ENCODE assay signal across 11 cellular contexts in the genomic region with DNA sequence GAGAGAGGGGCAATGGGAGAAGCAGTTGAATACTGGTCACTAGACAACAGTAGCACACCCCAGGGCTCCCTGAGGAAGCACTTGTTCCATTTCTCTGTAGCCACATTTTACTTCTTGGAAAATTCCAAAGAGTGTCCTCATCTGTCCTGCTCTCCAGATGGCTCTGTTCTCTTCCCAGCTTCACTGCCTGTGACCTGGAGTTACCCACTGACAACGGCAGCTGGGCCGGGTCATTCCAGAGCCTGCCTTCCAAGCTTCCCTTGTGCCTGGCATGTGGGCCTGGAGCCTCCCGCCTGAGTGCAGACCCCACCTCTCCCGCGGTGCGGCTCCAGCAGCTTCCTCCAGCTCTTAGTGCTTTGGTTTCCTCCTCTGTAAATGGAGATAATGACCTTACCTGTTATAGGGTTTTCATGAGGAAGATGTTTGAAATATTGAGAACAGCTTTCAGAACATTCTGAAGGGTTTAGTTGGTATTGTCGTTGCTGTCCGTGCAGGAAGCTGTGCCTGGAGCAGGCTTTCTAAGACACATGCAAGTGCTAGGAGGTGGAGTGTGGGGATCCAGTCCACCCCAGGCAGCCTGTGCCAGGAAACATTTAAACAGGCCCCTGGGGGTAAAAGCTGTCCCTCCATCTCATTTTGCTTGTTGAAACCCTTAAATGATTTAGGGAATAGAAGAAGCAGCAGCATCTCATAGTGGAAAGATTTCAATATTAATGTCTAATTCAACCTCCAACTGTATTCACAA. TPM values are rescaled to one million over a fixed set of nuclear protein-coding genes. Genes with fewer than 3 reads are reported as not detected.
A peak's percentile ranks its signal among the peaks of the same experiment; 100 is the strongest.
DNase-seq lines count a peak whose midpoint lies in the region; ATAC-seq and TF ChIP-seq lines count a peak whose summit lies in the region.
"Had no signal": no experiment of that assay in that cellular context is flagged by ENCODE, and none has a peak within 500 bp of the region (broad histone marks: within the 10 kb centered on the region; RNA-seq: fewer than 3 reads in every experiment).

No MANE protein-coding gene starts in this region.

- H3K9me3 Mint-ChIP-seq in activated naive CD8-positive, alpha-beta T cell treated with anti-CD3 and anti-CD28 coated beads, Interleukin-2, amount 50 U/mL, for 24 hours, result no peaks in the 10 kb centered on the region
- H3K9me3 Mint-ChIP-seq in type B pancreatic cell, result no peaks in the 10 kb centered on the region

- H3K36me3 Mint-ChIP-seq in activated naive CD8-positive, alpha-beta T cell treated with anti-CD3 and anti-CD28 coated beads, Interleukin-2, amount 50 U/mL, for 24 hours (ENCODE audit: low read depth), result no peaks in the 10 kb centered on the region
- no peaks in the 10 kb centered on the region for H3K36me3 Mint-ChIP-seq in type B pancreatic cell

- H3K27me3 Mint-ChIP-seq in activated naive CD8-positive, alpha-beta T cell treated with anti-CD3 and anti-CD28 coated beads, Interleukin-2, amount 50 U/mL, for 24 hours, result no peaks in the 10 kb centered on the region
- H3K27me3 Mint-ChIP-seq in type B pancreatic cell, result peaks cover 11% of the 10 kb centered on the region

- no peak for ATAC-seq in activated naive CD8-positive, alpha-beta T cell treated with anti-CD3 and anti-CD28 coated beads, Interleukin-2, amount 50 U/mL, for 24 hours
- ATAC-seq in GM18873 (IDR thresholded peaks at IDR 0.05; ENCODE audit: low FRiP score, unreplicated experiment) (no peak), HG02588 (IDR thresholded peaks at IDR 0.05; ENCODE audit: unreplicated experiment) (no peak)

- DNase-seq in activated effector memory CD4-positive, alpha-beta T cell treated with anti-CD3 and anti-CD28 coated beads, Interleukin-2, amount 50 U/mL, for 16 hours, result peak; percentile 58
- no peak for DNase-seq in activated effector memory CD4-positive, alpha-beta T cell treated with Interleukin-2 at 50 U/mL for 16 hours
- DNase-seq in activated naive CD8-positive, alpha-beta T cell treated with anti-CD3 and anti-CD28 coated beads, Interleukin-2, amount 50 U/mL, for 24 hours, result no peak
- DNase-seq in mucosa of gallbladder (ENCODE audit: low spot score) (peak; percentile 57), type B pancreatic cell (ENCODE audit: extremely low spot score, unreplicated experiment) (no peak), GM20000 (ENCODE audit: low spot score) (no peak)
- DNase-seq: Kasumi-1 had no signal

- H3K27ac Mint-ChIP-seq in activated naive CD8-positive, alpha-beta T cell treated with anti-CD3 and anti-CD28 coated beads, Interleukin-2, amount 50 U/mL, for 24 hours, result peak overlapping the region; percentile 92
- H3K27ac Mint-ChIP-seq in type B pancreatic cell, result no peak overlapping the region

- TF ChIP-seq CTCF in type B pancreatic cell (conservative IDR thresholded peaks at IDR 0.05) (no peak), GM20000 (IDR thresholded peaks at IDR 0.05; ENCODE audit: extremely low read depth, missing control alignments) (no peak)

- peak overlapping the region; percentile 80 for H3K4me3 Mint-ChIP-seq in activated naive CD8-positive, alpha-beta T cell treated with anti-CD3 and anti-CD28 coated beads, Interleukin-2, amount 50 U/mL, for 24 hours
- peak overlapping the region; percentile 82 for H3K4me3 Mint-ChIP-seq in type B pancreatic cell

- H3K4me1 Mint-ChIP-seq in activated naive CD8-positive, alpha-beta T cell treated with anti-CD3 and anti-CD28 coated beads, Interleukin-2, amount 50 U/mL, for 24 hours, result peaks cover 25% of the 10 kb centered on the region
- peaks cover 8% of the 10 kb centered on the region for H3K4me1 Mint-ChIP-seq in type B pancreatic cell (ENCODE audit: unreplicated experiment)

RNA-seq across cellular contexts. Expression of gene EFCC1, which starts 24.8 kb away (rescaled TPM):
- 25.1 TPM for total RNA-seq in mucosa of gallbladder
- 0.29 and 2.2 TPM in 2 replicates for total RNA-seq in type B pancreatic cell (ENCODE audit: low replicate concordance)
- total RNA-seq: kidney epithelial cell had no signal

RNA-seq across cellular contexts. Expression of gene CFAP92, which starts 32.0 kb away (rescaled TPM):
- total RNA-seq in mucosa of gallbladder, result 3.3 TPM
- total RNA-seq in type B pancreatic cell (ENCODE audit: low replicate concordance), result 4.4 and 4.5 TPM in 2 replicates

RNA-seq across cellular contexts. Expression of gene GP9, which starts 34.7 kb away (rescaled TPM):
- not detected for total RNA-seq in mucosa of gallbladder
- total RNA-seq in type B pancreatic cell (ENCODE audit: low replicate concordance), result not detected in 2 replicates
- total RNA-seq: kidney epithelial cell, urinary bladder had no signal

Comparison
In these comparisons a context has a peak if more than half of its experiments do, and no peak if none do; other contexts are left out.
1. DNase-seq: peak in activated effector memory CD4-positive, alpha-beta T cell treated with anti-CD3 and anti-CD28 coated beads, Interleukin-2, amount 50 U/mL, for 16 hours (single experiment) and mucosa of gallbladder (single experiment); none in activated effector memory CD4-positive, alpha-beta T cell treated with Interleukin-2 at 50 U/mL for 16 hours (single experiment), activated naive CD8-positive, alpha-beta T cell treated with anti-CD3 and anti-CD28 coated beads, Interleukin-2, amount 50 U/mL, for 24 hours (single experiment), type B pancreatic cell (single experiment) and GM20000 (single experiment).